22 cellular contexts compared by ENCODE assay signal in the genomic region with DNA sequence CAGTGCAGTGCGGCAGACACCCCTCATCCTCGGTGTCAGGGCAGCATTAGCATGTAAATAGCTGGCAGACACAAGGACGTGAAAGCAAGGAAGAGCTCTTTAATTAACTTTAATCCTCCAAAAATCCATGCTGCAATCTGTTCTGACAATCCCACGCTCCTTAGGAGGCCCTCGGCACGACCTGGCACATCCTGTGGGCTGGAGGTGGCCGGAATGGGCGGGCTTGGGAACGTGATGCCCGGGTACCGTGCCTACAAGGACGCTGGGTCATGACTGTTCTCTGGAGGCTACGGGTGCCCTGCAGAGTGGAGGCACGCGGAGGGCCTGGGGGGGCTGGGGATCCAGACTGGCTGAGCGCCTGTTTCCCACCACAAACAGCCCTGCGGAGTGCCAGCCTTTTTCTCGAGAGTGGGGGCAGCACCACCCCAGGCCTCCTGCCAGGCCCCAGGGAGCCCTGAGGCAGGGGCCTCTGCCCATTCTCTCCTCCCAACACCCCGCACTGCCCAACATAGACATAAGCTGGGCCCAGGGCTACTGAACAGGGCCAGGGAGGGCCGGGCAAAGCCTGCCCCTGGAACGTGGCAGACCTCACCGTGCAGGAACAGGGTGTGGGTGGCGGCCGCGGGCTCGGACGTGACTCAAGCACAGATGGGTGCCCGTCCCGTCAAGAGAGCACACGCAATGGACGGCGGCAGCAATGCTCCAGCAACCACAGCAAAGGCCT.
DNase-seq lines count a peak whose midpoint lies in the region; ATAC-seq and TF ChIP-seq lines count a peak whose summit lies in the region.
"Had no signal": no experiment of that assay in that cellular context is flagged by ENCODE, and none has a peak within 500 bp of the region (broad histone marks: within the 10 kb centered on the region; RNA-seq: fewer than 3 reads in every experiment).

No MANE protein-coding gene starts in this region.

- H3K27ac Mint-ChIP-seq in CD8-positive, alpha-beta T cell, result peak overlapping the region; percentile 37
- H3K27ac Mint-ChIP-seq: activated CD4-positive, alpha-beta T cell treated with anti-CD3 and anti-CD28 coated beads, Interleukin-2, amount 10 ng/mL, durations not matched to agents 24 days and 14 days; dendritic cell treated with granulocyte-macrophage colony-stimulating factor and Interleukin-4, amounts not matched to agents 40 ng/mL and 50 ng/mL, for 4 days; memory B cell; type B pancreatic cell had no signal

- no peak overlapping the region for H3K27ac ChIP-seq in CD8-positive, alpha-beta T cell (ENCODE audit: low read depth, low read length)
- no peak overlapping the region for H3K27ac ChIP-seq in osteoblast (ENCODE audit: low read depth, low read length)
- H3K27ac ChIP-seq: brain microvascular endothelial cell, RWPE1, stomach had no signal

- peaks cover 41% of the 10 kb centered on the region for H3K4me1 Mint-ChIP-seq in CD8-positive, alpha-beta T cell (ENCODE audit: low read depth)

- H3K4me3 ChIP-seq in BE2C (ENCODE audit: low read depth, low read length), result no peak overlapping the region
- H3K4me3 ChIP-seq in CD8-positive, alpha-beta T cell (ENCODE audit: low read depth, low read length), result no peak overlapping the region
- H3K4me3 ChIP-seq in osteoblast (ENCODE audit: insufficient read depth, low read length), result no peak overlapping the region
- H3K4me3 ChIP-seq: stomach had no signal

- H3K9me3 ChIP-seq in BE2C (no peaks in the 10 kb centered on the region), osteoblast (ENCODE audit: low read depth, low read length) (no peaks in the 10 kb centered on the region)
- no peaks in the 10 kb centered on the region for H3K9me3 ChIP-seq in CD8-positive, alpha-beta T cell (ENCODE audit: low read length)
- H3K9me3 ChIP-seq: stomach had no signal

- peaks cover 7% of the 10 kb centered on the region for H3K36me3 Mint-ChIP-seq in CD8-positive, alpha-beta T cell

- no peak overlapping the region for H2AFZ ChIP-seq in osteoblast (ENCODE audit: low read length)

- no peaks in the 10 kb centered on the region for H3K79me2 ChIP-seq in osteoblast (ENCODE audit: insufficient read depth, low read length)

- no peaks in the 10 kb centered on the region for H3K27me3 ChIP-seq in BE2C
- H3K27me3 ChIP-seq in CD8-positive, alpha-beta T cell (ENCODE audit: insufficient read depth, low read length), result no peaks in the 10 kb centered on the region
- no peaks in the 10 kb centered on the region for H3K27me3 ChIP-seq in osteoblast (ENCODE audit: insufficient read depth, low read length)
- H3K27me3 ChIP-seq: brain microvascular endothelial cell, stomach had no signal

- no peak for ATAC-seq in CD8-positive, alpha-beta T cell
- ATAC-seq: HCT116; naive thymus-derived CD4-positive, alpha-beta T cell had no signal

- DNase-seq in BE2C, result peak; percentile 3
- DNase-seq in CD8-positive, alpha-beta T cell, result no peak
- DNase-seq in cerebellum (ENCODE audit: low spot score), result peak; percentile 51
- peak; percentile 34 for DNase-seq in osteoblast (ENCODE audit: insufficient read length, low spot score, missing footprints)
- no peak for DNase-seq in NCI-H2196 (lab: John Stamatoyannopoulos, UW; ENCODE audit: unreplicated experiment)
- no peak for DNase-seq in HT-29 (ENCODE audit: low spot score)
- DNase-seq in NCI-H2029 (lab: John Stamatoyannopoulos, UW), result no peak
- DNase-seq: activated CD4-positive, alpha-beta T cell treated with anti-CD3 and anti-CD28 coated beads, Interleukin-2, amount 10 ng/mL, durations not matched to agents 24 days and 14 days; brain microvascular endothelial cell; Kasumi-1; naive thymus-derived CD4-positive, alpha-beta T cell; NCI-H1092; NCI-H2081 treated with DMSO at 0.1 percent for 48 hours; small intestine; stimulated activated CD4-positive, alpha-beta T cell treated with anti-CD3 and anti-CD28 coated beads, Interleukin-4, amount 100 ng/mL, for 24 hours; stomach; SW 1271 had no signal

- H3K27me3 Mint-ChIP-seq in CD8-positive, alpha-beta T cell (ENCODE audit: low read depth), result no peaks in the 10 kb centered on the region
- H3K27me3 Mint-ChIP-seq: activated CD4-positive, alpha-beta T cell treated with anti-CD3 and anti-CD28 coated beads, Interleukin-2, amount 10 ng/mL, durations not matched to agents 24 days and 14 days; dendritic cell treated with granulocyte-macrophage colony-stimulating factor and Interleukin-4, amounts not matched to agents 40 ng/mL and 50 ng/mL, for 4 days; memory B cell; naive thymus-derived CD4-positive, alpha-beta T cell; type B pancreatic cell had no signal

- H3K4me2 ChIP-seq in osteoblast (ENCODE audit: insufficient read depth, low read length), result no peak overlapping the region

- H3K4me3 Mint-ChIP-seq in CD8-positive, alpha-beta T cell, result no peak overlapping the region
- H3K4me3 Mint-ChIP-seq: activated CD4-positive, alpha-beta T cell treated with anti-CD3 and anti-CD28 coated beads, Interleukin-2, amount 10 ng/mL, durations not matched to agents 24 days and 14 days; dendritic cell treated with granulocyte-macrophage colony-stimulating factor and Interleukin-4, amounts not matched to agents 40 ng/mL and 50 ng/mL, for 4 days; memory B cell; naive thymus-derived CD4-positive, alpha-beta T cell; type B pancreatic cell had no signal

- CTCF ChIA-PET in CD8-positive, alpha-beta T cell (lab: Charles Lee), result interaction anchor here (1.0 kb wide), 1 partner anchor 36 kb away, joined by 3 read pairs; no protein-coding TSS in a partner anchor

- intact Hi-C loops in CD8-positive, alpha-beta T cell (cut with DNase I, micrococcal nuclease), result no loop called here

- H3K9me3 Mint-ChIP-seq in CD8-positive, alpha-beta T cell, result no peaks in the 10 kb centered on the region
- H3K9me3 Mint-ChIP-seq: activated CD4-positive, alpha-beta T cell treated with anti-CD3 and anti-CD28 coated beads, Interleukin-2, amount 10 ng/mL, durations not matched to agents 24 days and 14 days; memory B cell; type B pancreatic cell had no signal

- POLR2A ChIA-PET in CD8-positive, alpha-beta T cell (lab: Charles Lee), result no interaction called here

- H4K20me1 ChIP-seq in osteoblast (ENCODE audit: insufficient read depth, low read length), result peaks cover 6% of the 10 kb centered on the region

- H3K4me1 ChIP-seq in BE2C (no peaks in the 10 kb centered on the region), osteoblast (ENCODE audit: insufficient read depth, low read length) (no peaks in the 10 kb centered on the region)
- peaks cover 26% of the 10 kb centered on the region for H3K4me1 ChIP-seq in CD8-positive, alpha-beta T cell (ENCODE audit: insufficient read depth, low read length)

- TF ChIP-seq CTCF in BE2C (IDR thresholded peaks at IDR 0.05; ENCODE audit: low read depth, low read length), result no peak
- no peak for TF ChIP-seq CTCF in CD8-positive, alpha-beta T cell (IDR thresholded peaks at IDR 0.05)
- TF ChIP-seq CTCF in osteoblast (IDR thresholded peaks at IDR 0.05; ENCODE audit: extremely low read depth, low read depth, low read length), result no peak

- H3K36me3 ChIP-seq in BE2C, result peaks cover 13% of the 10 kb centered on the region
- no peaks in the 10 kb centered on the region for H3K36me3 ChIP-seq in CD8-positive, alpha-beta T cell (ENCODE audit: insufficient read depth, low read length)
- no peaks in the 10 kb centered on the region for H3K36me3 ChIP-seq in osteoblast (ENCODE audit: insufficient read depth, low read length)
- H3K36me3 ChIP-seq: brain microvascular endothelial cell had no signal

Comparison
In these comparisons a context has a peak if more than half of its experiments do, and no peak if none do; other contexts are left out.
1. DNase-seq: peak in BE2C (single experiment), cerebellum (single experiment) and osteoblast (single experiment); none in CD8-positive, alpha-beta T cell (0 of 7), NCI-H2196 (single experiment), HT-29 (single experiment) and NCI-H2029 (single experiment).